15 cellular contexts compared by ENCODE assay signal in the genomic region with DNA sequence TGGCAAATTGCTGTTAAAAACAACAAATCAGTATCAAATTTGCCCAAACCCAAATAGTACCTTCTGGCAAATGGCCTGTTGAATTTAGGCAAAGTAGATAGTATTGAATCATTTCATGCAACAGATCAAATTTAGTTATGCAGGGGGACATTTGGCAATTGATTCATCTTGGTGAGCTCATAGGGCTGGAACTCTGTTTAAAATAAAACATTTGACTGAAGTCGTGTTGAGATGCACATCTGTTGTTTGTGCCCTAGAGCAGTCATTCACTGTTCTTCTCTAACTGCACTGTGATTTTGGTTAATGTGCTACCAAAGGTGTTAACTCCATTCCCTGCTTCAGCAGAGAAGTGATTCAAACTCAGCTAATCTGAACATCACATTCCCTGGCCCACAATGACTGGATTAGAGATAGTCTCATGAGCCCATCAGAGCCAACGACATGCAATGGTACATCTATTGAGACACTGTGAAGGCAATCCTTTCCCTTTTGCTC. TPM values are rescaled to one million over a fixed set of nuclear protein-coding genes. Genes with fewer than 3 reads are reported as not detected.
DNase-seq lines count a peak whose midpoint lies in the region; FAIRE-seq and TF ChIP-seq lines count a peak whose summit lies in the region.
"Had no signal": no experiment of that assay in that cellular context is flagged by ENCODE, and none has a peak within 500 bp of the region (broad histone marks: within the 10 kb centered on the region; RNA-seq: fewer than 3 reads in every experiment).

No MANE protein-coding gene starts in this region.

- no peak overlapping the region for H3K56ac ChIP-seq in H1 (replicated peaks; ENCODE audit: insufficient read length, low read depth, low read length)

- no peak for FAIRE-seq in H1 (lab: Jason Lieb, UNC)
- FAIRE-seq: HTR-8/SVneo had no signal

- 95% methylated on average over 2 of the region's 2 CpGs; no CpG with 5 or more reads in 1 of the 2 experiments for WGBS in H1 (ENCODE audit: extremely low coverage in 1 of 2, insufficient coverage in 1 of 2, insufficient read length in 1 of 2, insufficient replicate concordance in 2 of 2, low coverage in 1 of 2, low lambda C conversion rate in 2 of 2, missing lambda C conversion rate in 1 of 2), 2 experiments

- TF ChIP-seq CTCF in H1 (IDR thresholded peaks at IDR 0.05; ENCODE audit: control extremely low read depth in 1 of 3, insufficient read depth in 1 of 3, low read depth in 1 of 3, low read length in 3 of 3) (no peak), neural progenitor cell (IDR thresholded peaks at IDR 0.05) (no peak), vagina (IDR thresholded peaks at IDR 0.05) (no peak)

- TF ChIP-seq POLR2A in H1 (IDR thresholded peaks at IDR 0.05; ENCODE audit: control extremely low read depth in 1 of 2, low read depth in 2 of 2, low read length in 2 of 2) (no peak), vagina (IDR thresholded peaks at IDR 0.05) (no peak)

- H4K5ac ChIP-seq in H1 (ENCODE audit: insufficient read length, low read depth, low read length), result no peak overlapping the region

- TF ChIP-seq RAD21 in H1 (IDR thresholded peaks at IDR 0.05 in 1 of 2, conservative IDR thresholded peaks at IDR 0.05 in 1 of 2; ENCODE audit: low read depth in 2 of 2, low read length in 2 of 2), result no peak

- H3K36me3 ChIP-seq in H1 (ENCODE audit: control insufficient read depth in 2 of 4, insufficient read depth in 4 of 4, low read length in 3 of 4) (no peaks in the 10 kb centered on the region), neural progenitor cell (no peaks in the 10 kb centered on the region), vagina (no peaks in the 10 kb centered on the region)

- H3K27me3 ChIP-seq in H1 (replicated peaks in 1 of 4; ENCODE audit: control insufficient read depth in 3 of 4, extremely low read depth in 1 of 4, insufficient read depth in 3 of 4, low read length in 3 of 4) (no peaks in the 10 kb centered on the region), neural progenitor cell (no peaks in the 10 kb centered on the region), vagina (no peaks in the 10 kb centered on the region)

- no peak overlapping the region for H3K27ac ChIP-seq in H1 (ENCODE audit: low read depth, low read length)
- H3K27ac ChIP-seq in neural progenitor cell, result no peak overlapping the region
- peak overlapping the region; percentile 29 for H3K27ac ChIP-seq in vagina
- H3K27ac ChIP-seq: PC-9 had no signal

- H3K79me2 ChIP-seq in H1 (ENCODE audit: control insufficient read depth in 1 of 2, insufficient read depth in 2 of 2, low read length in 2 of 2) (no peaks in the 10 kb centered on the region), neural progenitor cell (ENCODE audit: low read depth) (no peaks in the 10 kb centered on the region)

- H2BK20ac ChIP-seq in H1 (ENCODE audit: low read length), result no peak overlapping the region

- H3K23ac ChIP-seq in H1 (ENCODE audit: insufficient read length), result no peak overlapping the region

- H2BK5ac ChIP-seq in H1 (ENCODE audit: low read depth, low read length), result no peak overlapping the region

- POLR2A ChIA-PET in H1 (lab: Charles Lee; ENCODE audit: partially characterized antibody), result no interaction called here

- TF ChIP-seq EP300 in H1 (IDR thresholded peaks at IDR 0.05; ENCODE audit: borderline replicate concordance in 1 of 2, low read depth in 2 of 2, low read length in 2 of 2), result no peak

- H2AK5ac ChIP-seq in H1 (ENCODE audit: low read depth, low read length), result no peak overlapping the region

- H3K23me2 ChIP-seq in H1 (ENCODE audit: low read depth, low read length), result no peaks in the 10 kb centered on the region; the same call in 1 of the 2 replicates

- intact Hi-C loops in vagina (cut with DNase I), result no loop called here

- no peaks in the 10 kb centered on the region for H3K36me3 Mint-ChIP-seq in neural progenitor cell

- H4K20me1 ChIP-seq in H1 (replicated peaks in 1 of 2; ENCODE audit: control insufficient read depth in 1 of 2, insufficient read depth in 2 of 2, low read length in 2 of 2) (no peaks in the 10 kb centered on the region), neural progenitor cell (ENCODE audit: low read depth) (no peaks in the 10 kb centered on the region)

- H3K4me3 Mint-ChIP-seq in neural progenitor cell, result no peak overlapping the region
- H3K4me3 Mint-ChIP-seq: H9 had no signal

- H3K4me3 ChIP-seq in H1 (ENCODE audit: extremely low read depth in 1 of 4, insufficient read depth in 2 of 4, low read depth in 3 of 4, low read length in 4 of 4) (no peak overlapping the region), neural progenitor cell (no peak overlapping the region), vagina (no peak overlapping the region)
- H3K4me3 ChIP-seq: PC-9 had no signal

- H3K4me1 ChIP-seq in H1 (replicated peaks in 1 of 4; ENCODE audit: control insufficient read depth in 3 of 4, insufficient read depth in 4 of 4, low read length in 3 of 4), result peaks cover 0 to 12% (median 9%) of the 10 kb centered on the region in 4 experiments
- no peaks in the 10 kb centered on the region for H3K4me1 ChIP-seq in neural progenitor cell
- H3K4me1 ChIP-seq in vagina, result peaks cover 10% of the 10 kb centered on the region

- no peak overlapping the region for H3K4ac ChIP-seq in H1 (replicated peaks; ENCODE audit: insufficient read length, low read depth, low read length)

- no peak overlapping the region for H4K91ac ChIP-seq in H1 (replicated peaks; ENCODE audit: insufficient read length, low read length)

- H3K14ac ChIP-seq in H1 (ENCODE audit: insufficient read length), result no peak overlapping the region

- H2AFZ ChIP-seq in H1 (ENCODE audit: low read length) (peak overlapping the region; percentile 29; the same call in 1 of the 2 replicates), neural progenitor cell (replicated peaks) (peak overlapping the region; percentile 28)
- H2AFZ ChIP-seq: PC-9 had no signal

- no peak overlapping the region for H3K18ac ChIP-seq in H1 (ENCODE audit: extremely low read depth, low read length)

- peak; percentile 13 for DNase-seq in NCI-H2171 treated with DMSO at 0.1 percent for 48 hours (lab: John Stamatoyannopoulos, UW)
- DNase-seq in NCI-H2171 (lab: John Stamatoyannopoulos, UW), result no peak
- no peak for DNase-seq in H1 (ENCODE audit: low read depth in 1 of 2, low spot score in 2 of 2)
- no peak for DNase-seq in neural progenitor cell (ENCODE audit: low spot score)
- no peak for DNase-seq in vagina (ENCODE audit: extremely low spot score in 2 of 2)
- no peak for DNase-seq in activated CD8-positive, alpha-beta memory T cell treated with anti-CD3 and anti-CD28 coated beads, Interleukin-2, amount 50 U/mL, for 4 hours
- no peak for DNase-seq in activated CD4-positive, alpha-beta T cell treated with anti-CD3 and anti-CD28 coated beads for 48 hours
- no peak for DNase-seq in NCI-H146 (lab: John Stamatoyannopoulos, UW)
- DNase-seq: GF-D8, H9, NCI-H1436 treated with DMSO at 0.1 percent for 48 hours, NCI-H2107, NCI-H774, PC-9 had no signal

- no peak overlapping the region for H2BK120ac ChIP-seq in H1 (replicated peaks; ENCODE audit: low read depth, low read length)

- H3K9me3 ChIP-seq in H1 (ENCODE audit: insufficient read depth in 2 of 2, low read depth in 1 of 2, low read length in 1 of 2), result no peaks in the 10 kb centered on the region
- no peaks in the 10 kb centered on the region for H3K9me3 ChIP-seq in neural progenitor cell (ENCODE audit: low read depth)
- no peaks in the 10 kb centered on the region for H3K9me3 ChIP-seq in vagina

- H3K4me1 Mint-ChIP-seq in neural progenitor cell, result no peaks in the 10 kb centered on the region

- no peaks in the 10 kb centered on the region for H3F3A ChIP-seq in neural progenitor cell (ENCODE audit: low read depth)

- H3K27me3 Mint-ChIP-seq in neural progenitor cell (ENCODE audit: insufficient read depth, low read depth), result no peaks in the 10 kb centered on the region

- H3K9ac ChIP-seq in H1 (replicated peaks in 1 of 4; ENCODE audit: extremely low read depth in 1 of 4, low read depth in 3 of 4, low read length in 3 of 4), result no peak overlapping the region
- H3K9ac ChIP-seq in neural progenitor cell, result no peak overlapping the region

- no peak overlapping the region for H2BK15ac ChIP-seq in H1 (ENCODE audit: low read length)

- no peak overlapping the region for H3K4me2 ChIP-seq in H1 (ENCODE audit: insufficient read depth in 1 of 2, low read depth in 2 of 2, low read length in 2 of 2)
- no peak overlapping the region for H3K4me2 ChIP-seq in neural progenitor cell
- H3K4me2 ChIP-seq: PC-9 had no signal

- CTCF ChIA-PET in H1 (lab: Charles Lee; ENCODE audit: partially characterized antibody), result interaction anchor here (1.4 kb wide), 1 partner anchor 88 kb away, joined by 8 read pairs; no protein-coding TSS in a partner anchor

- H3K79me1 ChIP-seq in H1 (ENCODE audit: low read depth, low read length), result no peaks in the 10 kb centered on the region

- no peak overlapping the region for H4K8ac ChIP-seq in H1 (ENCODE audit: extremely low read depth, insufficient read depth, low read length)

- H3K27ac Mint-ChIP-seq in neural progenitor cell, result no peak overlapping the region
- H3K27ac Mint-ChIP-seq: H9 had no signal

- H2BK12ac ChIP-seq in H1 (ENCODE audit: low read depth, low read length), result no peak overlapping the region

- H3K9me3 Mint-ChIP-seq in neural progenitor cell, result no peaks in the 10 kb centered on the region
- H3K9me3 Mint-ChIP-seq: H9 had no signal

TF ChIP-seq in H1, 55 proteins besides CTCF, POLR2A, EP300 and RAD21:
- TF ChIP-seq SAP30 (IDR thresholded peaks at IDR 0.05; ENCODE audit: insufficient read depth, insufficient replicate concordance, low read length) (no peak), BCL11A (IDR thresholded peaks at IDR 0.05; ENCODE audit: low read depth in 2 of 2, low read length in 2 of 2) (no peak), EGR1 (IDR thresholded peaks at IDR 0.05; ENCODE audit: borderline replicate concordance, low read depth, low read length) (no peak), RFX5 (IDR thresholded peaks at IDR 0.05; ENCODE audit: borderline replicate concordance, low read depth, low read length) (no peak), SIRT6 (IDR thresholded peaks at IDR 0.05; ENCODE audit: low read length) (no peak), CBX5 (IDR thresholded peaks at IDR 0.05; ENCODE audit: low read depth, low read length) (no peak), SP2 (IDR thresholded peaks at IDR 0.05; ENCODE audit: low read length) (no peak), MAFK (IDR thresholded peaks at IDR 0.05; ENCODE audit: low read depth, low read length) (no peak)

RNA-seq across cellular contexts. Expression of a gene that starts 44.0 kb away (rescaled TPM):
- total RNA-seq in H1 (2021; fragmentation: NEBNext Ultra II Directional; extraction: Animal tissue kit (Norgen Biotek cat#: 25700)), result 227 and 228 TPM in 2 replicates
- polyA plus RNA-seq in H1 (2011; rRNA removed), result 103 and 149 TPM in 2 replicates
- 211 TPM for polyA plus RNA-seq in H1 (2011; cell fraction: cytosol; rRNA removed)
- polyA plus RNA-seq in H1 (2011; cell fraction: nucleus; rRNA removed), result 80.4 TPM
- 255 to 315 TPM (median 276 TPM) in 4 replicates for polyA plus RNA-seq in H1 (2012, experiment 1 of 2)
- polyA plus RNA-seq in H1 (2012, experiment 2 of 2), result 227 TPM
- 118 TPM for polyA plus RNA-seq in H1 (2013, experiment 1 of 2)
- 127 TPM for polyA plus RNA-seq in H1 (2013, experiment 2 of 2)
- polyA minus RNA-seq in H1 (2011; rRNA and poly(A)+ RNA removed), result 89.9 and 98.2 TPM in 2 replicates
- polyA minus RNA-seq in H1 (2011; cell fraction: cytosol; rRNA and poly(A)+ RNA removed), result 50.3 TPM
- polyA minus RNA-seq in H1 (2011; cell fraction: nucleus; rRNA and poly(A)+ RNA removed), result 71.4 TPM
- total RNA-seq in neural progenitor cell (ENCODE audit: low replicate concordance) (353 and 405 TPM in 2 replicates), vagina (42.0 TPM)
